8 cellular contexts compared by ENCODE assay signal in genomic region chr9:113151696-113152630, GRCh38. TPM values are rescaled to one million over a fixed set of nuclear protein-coding genes. Genes with fewer than 3 reads are reported as not detected.
A peak's percentile ranks its signal among the peaks of the same experiment; 100 is the strongest.
DNase-seq lines count a peak whose midpoint lies in the region; ATAC-seq and TF ChIP-seq lines count a peak whose summit lies in the region.

No MANE protein-coding gene starts in this region.

- H2AFZ ChIP-seq in ACC112 (ENCODE audit: low read length, unreplicated experiment): peak overlapping the region; percentile 92

- H3K9me3 ChIP-seq in MG63: no peaks in the 10 kb centered on the region
- no peaks in the 10 kb centered on the region for H3K9me3 ChIP-seq in mucosa of descending colon

- ATAC-seq in mucosa of descending colon (peak; percentile 29), GM18909 (IDR thresholded peaks at IDR 0.05; ENCODE audit: poor library complexity, unreplicated experiment) (no peak), HG03108 (IDR thresholded peaks at IDR 0.05; ENCODE audit: unreplicated experiment) (no peak)

- H3K79me2 ChIP-seq in ACC112 (ENCODE audit: control insufficient read depth, insufficient read depth, low read length, unreplicated experiment): peaks cover 4% of the 10 kb centered on the region

- H3K4me1 ChIP-seq in ACC112 (ENCODE audit: control insufficient read depth, insufficient read depth, low read length, unreplicated experiment): peaks cover 31% of the 10 kb centered on the region
- peaks cover 11% of the 10 kb centered on the region for H3K4me1 ChIP-seq in mucosa of descending colon (ENCODE audit: low read depth)

- DNase-seq in MG63: no peak
- DNase-seq in coronary artery (ENCODE audit: low spot score): no peak
- peak in 2 of 3 donors; percentile 29 to 38 for DNase-seq in mucosa of descending colon
- DNase-seq in H4 (ENCODE audit: low spot score): no peak
- DNase-seq in cerebellum (ENCODE audit: low spot score): no peak

- H3K27me3 ChIP-seq in ACC112 (ENCODE audit: insufficient read depth, low read length) (no peaks in the 10 kb centered on the region; the same call in 1 of the 2 replicates), MG63 (no peaks in the 10 kb centered on the region)

- H3K4me3 ChIP-seq in ACC112 (ENCODE audit: low read depth, low read length): peak overlapping the region; percentile 91
- H3K4me3 ChIP-seq in MG63: peak overlapping the region; percentile 67
- H3K4me3 ChIP-seq in coronary artery: peak overlapping the region; percentile 85
- H3K4me3 ChIP-seq in mucosa of descending colon: no peak overlapping the region

- H3K36me3 ChIP-seq in ACC112 (ENCODE audit: insufficient read depth, low read length) (no peaks in the 10 kb centered on the region), MG63 (no peaks in the 10 kb centered on the region), mucosa of descending colon (ENCODE audit: low read depth) (no peaks in the 10 kb centered on the region)

- H3K27ac ChIP-seq in ACC112 (ENCODE audit: low read depth, low read length) (no peak overlapping the region; the same call in 1 of the 2 replicates), coronary artery (peak overlapping the region; percentile 41 to 86)

- TF ChIP-seq CTCF in coronary artery (IDR thresholded peaks at IDR 0.05) (no peak), mucosa of descending colon (IDR thresholded peaks at IDR 0.05) (no peak)

- intact Hi-C loops in mucosa of descending colon (cut with DNase I, micrococcal nuclease): no loop called here

RNA-seq across cellular contexts. Expression of gene SLC31A2, which starts 1.2 kb away (rescaled TPM):
- total RNA-seq in MG63 (2014; rRNA removed; shearing (Covaris generic); ENCODE audit: low replicate concordance): 3.1 and 7.6 TPM in 2 replicates
- 10 to 100 TPM; 17.1 to 23.7 (median 17.8) TPM for total RNA-seq in mucosa of descending colon
- total RNA-seq in H4 (2014; rRNA removed; shearing (Covaris generic)): 7.3 and 9.8 TPM in 2 replicates
- 4.9 TPM for total RNA-seq in cerebellum

Comparison
In these comparisons a context has a peak if more than half of its experiments do, and no peak if none do; other contexts are left out.
1. DNase-seq: peak in mucosa of descending colon (2 of 3); none in MG63 (single experiment), coronary artery (single experiment), H4 (single experiment) and cerebellum (single experiment).